1 cellular context compared by ENCODE assay signal in genomic region chr7:105531797-105532671, GRCh38.
TF ChIP-seq lines count a peak whose summit lies in the region.

RINT1 (plus strand) TSS chr7:105532201; CDS start chr7:105532316, 115 bp downstream.

TF ChIP-seq in HepG2, 621 proteins besides CTCF, POLR2A, EP300 and RAD21 (continued from another document and continues in another):
- peak; percentile 66 for TF ChIP-seq HBP1 (CRISPR knock-in tag; IDR thresholded peaks at IDR 0.05; ENCODE audit: low read depth)
- peak; percentile 94 for TF ChIP-seq YEATS2 (CRISPR knock-in tag; IDR thresholded peaks at IDR 0.05; ENCODE audit: borderline replicate concordance)
- TF ChIP-seq ZNF629 (CRISPR knock-in tag; conservative IDR thresholded peaks at IDR 0.05): 0 out of 2 replicates have a peak, but pooled peaks have one; percentile 10
- no peak for TF ChIP-seq TBL1XR1 (IDR thresholded peaks at IDR 0.05; ENCODE audit: borderline replicate concordance, low read length, partially characterized antibody)
- peak; percentile 77; the same call in 1 of the 2 replicates for TF ChIP-seq ZNF337 (CRISPR knock-in tag; IDR thresholded peaks at IDR 0.05; ENCODE audit: borderline replicate concordance, low read depth)
- peak; percentile 71; the same call in 1 of the 2 replicates for TF ChIP-seq ZNF614 (CRISPR knock-in tag; IDR thresholded peaks at IDR 0.05; ENCODE audit: borderline replicate concordance)
- TF ChIP-seq ZNF800 (CRISPR knock-in tag; IDR thresholded peaks at IDR 0.05): 0 out of 2 replicates have a peak, but pooled peaks have one; percentile 37
- peak; percentile 38; the same call in 1 of the 2 replicates for TF ChIP-seq ZNF292 (CRISPR knock-in tag; IDR thresholded peaks at IDR 0.05; ENCODE audit: borderline replicate concordance, low read depth)
- no peak for TF ChIP-seq ZNF720 (CRISPR knock-in tag; IDR thresholded peaks at IDR 0.05)
- no peak for TF ChIP-seq PAWR (CRISPR knock-in tag; IDR thresholded peaks at IDR 0.05; ENCODE audit: borderline replicate concordance)
- no peak for TF ChIP-seq ZNF296 (CRISPR knock-in tag; conservative IDR thresholded peaks at IDR 0.05)
- peak; percentile 40; the same call in 1 of the 2 replicates for TF ChIP-seq ZNF281 (CRISPR knock-in tag; IDR thresholded peaks at IDR 0.05; ENCODE audit: borderline replicate concordance)
- peak; percentile 90 for TF ChIP-seq ZNF547 (CRISPR knock-in tag; IDR thresholded peaks at IDR 0.05)
- peak; percentile 93 for TF ChIP-seq KMT2A (CRISPR knock-in tag; IDR thresholded peaks at IDR 0.05)
- no peak for TF ChIP-seq CC2D1A (CRISPR knock-in tag; IDR thresholded peaks at IDR 0.05)
- TF ChIP-seq CAMTA2 (CRISPR knock-in tag; IDR thresholded peaks at IDR 0.05; ENCODE audit: borderline replicate concordance): peak; percentile 31; the same call in 1 of the 2 replicates
- no peak for TF ChIP-seq HNRNPK (IDR thresholded peaks at IDR 0.05; ENCODE audit: low read depth, low read length, poor library complexity, severe bottlenecking)
- no peak for TF ChIP-seq ZNF577 (CRISPR knock-in tag; IDR thresholded peaks at IDR 0.05; ENCODE audit: borderline replicate concordance, low read depth)
- TF ChIP-seq U2AF2 (IDR thresholded peaks at IDR 0.05; ENCODE audit: low read depth, low read length): no peak
- TF ChIP-seq MEIS2 (CRISPR knock-in tag; IDR thresholded peaks at IDR 0.05): peak; percentile 79
- TF ChIP-seq, protein P1, sequence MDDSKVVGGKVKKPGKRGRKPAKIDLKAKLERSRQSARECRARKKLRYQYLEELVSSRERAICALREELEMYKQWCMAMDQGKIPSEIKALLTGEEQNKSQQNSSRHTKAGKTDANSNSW (CRISPR knock-in tag; IDR thresholded peaks at IDR 0.05; ENCODE audit: borderline replicate concordance): no peak
- no peak; the same call in 1 of the 2 replicates for TF ChIP-seq GPN1 (CRISPR knock-in tag; IDR thresholded peaks at IDR 0.05; ENCODE audit: borderline replicate concordance)
- TF ChIP-seq TCF12 (IDR thresholded peaks at IDR 0.05): no peak
- no peak for TF ChIP-seq TCF12 (CRISPR knock-in tag; IDR thresholded peaks at IDR 0.05)
- TF ChIP-seq MED13 (CRISPR knock-in tag; IDR thresholded peaks at IDR 0.05): 0 out of 2 replicates have a peak, but pooled peaks have one; percentile 36
- TF ChIP-seq, protein P2, sequence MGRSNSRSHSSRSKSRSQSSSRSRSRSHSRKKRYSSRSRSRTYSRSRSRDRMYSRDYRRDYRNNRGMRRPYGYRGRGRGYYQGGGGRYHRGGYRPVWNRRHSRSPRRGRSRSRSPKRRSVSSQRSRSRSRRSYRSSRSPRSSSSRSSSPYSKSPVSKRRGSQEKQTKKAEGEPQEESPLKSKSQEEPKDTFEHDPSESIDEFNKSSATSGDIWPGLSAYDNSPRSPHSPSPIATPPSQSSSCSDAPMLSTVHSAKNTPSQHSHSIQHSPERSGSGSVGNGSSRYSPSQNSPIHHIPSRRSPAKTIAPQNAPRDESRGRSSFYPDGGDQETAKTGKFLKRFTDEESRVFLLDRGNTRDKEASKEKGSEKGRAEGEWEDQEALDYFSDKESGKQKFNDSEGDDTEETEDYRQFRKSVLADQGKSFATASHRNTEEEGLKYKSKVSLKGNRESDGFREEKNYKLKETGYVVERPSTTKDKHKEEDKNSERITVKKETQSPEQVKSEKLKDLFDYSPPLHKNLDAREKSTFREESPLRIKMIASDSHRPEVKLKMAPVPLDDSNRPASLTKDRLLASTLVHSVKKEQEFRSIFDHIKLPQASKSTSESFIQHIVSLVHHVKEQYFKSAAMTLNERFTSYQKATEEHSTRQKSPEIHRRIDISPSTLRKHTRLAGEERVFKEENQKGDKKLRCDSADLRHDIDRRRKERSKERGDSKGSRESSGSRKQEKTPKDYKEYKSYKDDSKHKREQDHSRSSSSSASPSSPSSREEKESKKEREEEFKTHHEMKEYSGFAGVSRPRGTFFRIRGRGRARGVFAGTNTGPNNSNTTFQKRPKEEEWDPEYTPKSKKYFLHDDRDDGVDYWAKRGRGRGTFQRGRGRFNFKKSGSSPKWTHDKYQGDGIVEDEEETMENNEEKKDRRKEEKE (IDR thresholded peaks at IDR 0.05): no peak
- TF ChIP-seq ZNF773 (CRISPR knock-in tag; IDR thresholded peaks at IDR 0.05; ENCODE audit: borderline replicate concordance): no peak; the same call in 1 of the 2 replicates
- TF ChIP-seq, protein P3, sequence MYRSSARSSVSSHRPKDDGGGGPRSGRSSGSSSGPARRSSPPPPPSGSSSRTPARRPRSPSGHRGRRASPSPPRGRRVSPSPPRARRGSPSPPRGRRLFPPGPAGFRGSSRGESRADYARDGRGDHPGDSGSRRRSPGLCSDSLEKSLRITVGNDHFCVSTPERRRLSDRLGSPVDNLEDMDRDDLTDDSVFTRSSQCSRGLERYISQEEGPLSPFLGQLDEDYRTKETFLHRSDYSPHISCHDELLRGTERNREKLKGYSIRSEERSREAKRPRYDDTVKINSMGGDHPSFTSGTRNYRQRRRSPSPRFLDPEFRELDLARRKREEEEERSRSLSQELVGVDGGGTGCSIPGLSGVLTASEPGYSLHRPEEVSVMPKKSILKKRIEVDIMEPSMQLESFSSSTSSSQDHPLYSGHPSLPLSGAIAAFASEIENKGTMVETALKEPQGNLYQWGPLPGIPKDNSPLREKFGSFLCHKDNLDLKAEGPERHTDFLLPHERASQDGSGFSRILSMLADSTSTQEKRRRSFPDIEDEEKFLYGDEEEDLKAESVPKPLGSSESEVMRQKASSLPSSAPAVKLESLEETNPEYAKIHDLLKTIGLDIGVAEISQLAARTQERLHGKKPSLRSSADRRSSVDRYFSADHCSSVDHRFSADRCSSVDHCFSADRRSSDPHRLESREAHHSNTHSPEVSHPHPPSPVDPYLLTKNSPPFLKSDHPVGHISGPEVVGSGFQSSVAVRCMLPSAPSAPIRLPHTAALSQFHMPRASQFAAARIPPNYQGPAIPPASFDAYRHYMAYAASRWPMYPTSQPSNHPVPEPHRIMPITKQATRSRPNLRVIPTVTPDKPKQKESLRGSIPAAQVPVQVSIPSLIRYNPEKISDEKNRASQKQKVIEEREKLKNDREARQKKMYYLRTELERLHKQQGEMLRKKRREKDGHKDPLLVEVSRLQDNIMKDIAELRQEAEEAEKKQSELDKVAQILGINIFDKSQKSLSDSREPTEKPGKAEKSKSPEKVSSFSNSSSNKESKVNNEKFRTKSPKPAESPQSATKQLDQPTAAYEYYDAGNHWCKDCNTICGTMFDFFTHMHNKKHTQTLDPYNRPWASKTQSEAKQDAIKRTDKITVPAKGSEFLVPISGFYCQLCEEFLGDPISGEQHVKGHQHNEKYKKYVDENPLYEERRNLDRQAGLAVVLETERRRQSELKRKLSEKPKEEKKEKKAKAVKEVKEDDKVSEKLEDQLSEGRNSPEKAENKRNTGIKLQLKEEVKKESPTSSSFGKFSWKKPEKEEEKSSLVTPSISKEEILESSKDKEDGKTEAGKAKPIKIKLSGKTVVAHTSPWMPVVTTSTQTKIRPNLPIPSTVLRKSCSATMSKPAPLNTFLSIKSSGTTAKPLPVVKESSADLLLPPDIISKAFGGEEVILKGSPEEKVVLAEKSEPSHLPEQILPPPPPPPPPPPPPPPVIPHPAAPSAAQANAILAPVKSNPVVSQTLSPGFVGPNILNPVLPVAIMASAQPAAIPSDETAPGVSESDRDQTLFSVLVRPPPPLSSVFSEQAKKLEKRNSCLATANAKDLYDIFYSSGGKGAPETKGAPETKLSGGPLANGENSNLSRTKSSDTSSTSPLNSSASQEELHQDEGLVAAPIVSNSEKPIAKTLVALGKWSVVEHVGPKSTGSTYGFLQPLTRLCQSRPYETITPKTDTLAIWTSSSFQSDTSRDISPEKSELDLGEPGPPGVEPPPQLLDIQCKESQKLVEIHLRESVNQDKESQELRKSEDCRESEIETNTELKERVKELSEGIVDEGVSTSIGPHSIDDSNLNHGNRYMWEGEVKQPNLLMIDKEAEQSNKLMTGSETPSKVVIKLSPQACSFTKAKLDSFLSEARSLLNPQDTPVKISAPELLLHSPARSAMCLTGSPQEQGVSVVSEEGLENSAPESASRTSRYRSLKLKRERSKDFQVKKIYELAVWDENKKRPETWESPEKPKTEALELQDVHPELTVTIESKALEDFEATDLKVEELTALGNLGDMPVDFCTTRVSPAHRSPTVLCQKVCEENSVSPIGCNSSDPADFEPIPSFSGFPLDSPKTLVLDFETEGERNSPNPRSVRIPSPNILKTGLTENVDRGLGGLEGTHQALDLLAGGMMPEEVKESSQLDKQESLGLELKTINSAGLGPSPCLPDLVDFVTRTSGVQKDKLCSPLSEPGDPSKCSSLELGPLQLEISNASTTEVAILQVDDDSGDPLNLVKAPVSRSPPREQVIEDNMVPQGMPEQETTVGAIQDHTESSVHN (CRISPR knock-in tag; IDR thresholded peaks at IDR 0.05): peak; percentile 87
- no peak for TF ChIP-seq ZNF468 (CRISPR knock-in tag; IDR thresholded peaks at IDR 0.05)
- 0 out of 2 replicates have a peak, but pooled peaks have one; percentile 63 for TF ChIP-seq REL (CRISPR knock-in tag; conservative IDR thresholded peaks at IDR 0.05)
- no peak for TF ChIP-seq ZNF557 (CRISPR knock-in tag; IDR thresholded peaks at IDR 0.05)
- TF ChIP-seq, protein P4, sequence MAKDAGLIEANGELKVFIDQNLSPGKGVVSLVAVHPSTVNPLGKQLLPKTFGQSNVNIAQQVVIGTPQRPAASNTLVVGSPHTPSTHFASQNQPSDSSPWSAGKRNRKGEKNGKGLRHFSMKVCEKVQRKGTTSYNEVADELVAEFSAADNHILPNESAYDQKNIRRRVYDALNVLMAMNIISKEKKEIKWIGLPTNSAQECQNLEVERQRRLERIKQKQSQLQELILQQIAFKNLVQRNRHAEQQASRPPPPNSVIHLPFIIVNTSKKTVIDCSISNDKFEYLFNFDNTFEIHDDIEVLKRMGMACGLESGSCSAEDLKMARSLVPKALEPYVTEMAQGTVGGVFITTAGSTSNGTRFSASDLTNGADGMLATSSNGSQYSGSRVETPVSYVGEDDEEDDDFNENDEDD (CRISPR knock-in tag; IDR thresholded peaks at IDR 0.05; ENCODE audit: borderline replicate concordance): peak; percentile 37; the same call in 1 of the 2 replicates
- TF ChIP-seq, protein P5, sequence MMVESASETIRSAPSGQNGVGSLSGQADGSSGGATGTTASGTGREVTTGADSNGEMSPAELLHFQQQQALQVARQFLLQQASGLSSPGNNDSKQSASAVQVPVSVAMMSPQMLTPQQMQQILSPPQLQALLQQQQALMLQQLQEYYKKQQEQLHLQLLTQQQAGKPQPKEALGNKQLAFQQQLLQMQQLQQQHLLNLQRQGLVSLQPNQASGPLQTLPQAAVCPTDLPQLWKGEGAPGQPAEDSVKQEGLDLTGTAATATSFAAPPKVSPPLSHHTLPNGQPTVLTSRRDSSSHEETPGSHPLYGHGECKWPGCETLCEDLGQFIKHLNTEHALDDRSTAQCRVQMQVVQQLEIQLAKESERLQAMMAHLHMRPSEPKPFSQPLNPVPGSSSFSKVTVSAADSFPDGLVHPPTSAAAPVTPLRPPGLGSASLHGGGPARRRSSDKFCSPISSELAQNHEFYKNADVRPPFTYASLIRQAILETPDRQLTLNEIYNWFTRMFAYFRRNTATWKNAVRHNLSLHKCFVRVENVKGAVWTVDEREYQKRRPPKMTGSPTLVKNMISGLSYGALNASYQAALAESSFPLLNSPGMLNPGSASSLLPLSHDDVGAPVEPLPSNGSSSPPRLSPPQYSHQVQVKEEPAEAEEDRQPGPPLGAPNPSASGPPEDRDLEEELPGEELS (CRISPR knock-in tag; IDR thresholded peaks at IDR 0.05): peak; percentile 22; the same call in 1 of the 2 replicates
- TF ChIP-seq, protein P6, sequence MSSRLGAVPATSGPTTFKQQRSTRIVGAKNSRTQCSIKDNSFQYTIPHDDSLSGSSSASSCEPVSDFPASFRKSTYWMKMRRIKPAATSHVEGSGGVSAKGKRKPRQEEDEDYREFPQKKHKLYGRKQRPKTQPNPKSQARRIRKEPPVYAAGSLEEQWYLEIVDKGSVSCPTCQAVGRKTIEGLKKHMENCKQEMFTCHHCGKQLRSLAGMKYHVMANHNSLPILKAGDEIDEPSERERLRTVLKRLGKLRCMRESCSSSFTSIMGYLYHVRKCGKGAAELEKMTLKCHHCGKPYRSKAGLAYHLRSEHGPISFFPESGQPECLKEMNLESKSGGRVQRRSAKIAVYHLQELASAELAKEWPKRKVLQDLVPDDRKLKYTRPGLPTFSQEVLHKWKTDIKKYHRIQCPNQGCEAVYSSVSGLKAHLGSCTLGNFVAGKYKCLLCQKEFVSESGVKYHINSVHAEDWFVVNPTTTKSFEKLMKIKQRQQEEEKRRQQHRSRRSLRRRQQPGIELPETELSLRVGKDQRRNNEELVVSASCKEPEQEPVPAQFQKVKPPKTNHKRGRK (CRISPR knock-in tag; IDR thresholded peaks at IDR 0.05): no peak
